8 cellular contexts compared by ENCODE assay signal in the genomic region with DNA sequence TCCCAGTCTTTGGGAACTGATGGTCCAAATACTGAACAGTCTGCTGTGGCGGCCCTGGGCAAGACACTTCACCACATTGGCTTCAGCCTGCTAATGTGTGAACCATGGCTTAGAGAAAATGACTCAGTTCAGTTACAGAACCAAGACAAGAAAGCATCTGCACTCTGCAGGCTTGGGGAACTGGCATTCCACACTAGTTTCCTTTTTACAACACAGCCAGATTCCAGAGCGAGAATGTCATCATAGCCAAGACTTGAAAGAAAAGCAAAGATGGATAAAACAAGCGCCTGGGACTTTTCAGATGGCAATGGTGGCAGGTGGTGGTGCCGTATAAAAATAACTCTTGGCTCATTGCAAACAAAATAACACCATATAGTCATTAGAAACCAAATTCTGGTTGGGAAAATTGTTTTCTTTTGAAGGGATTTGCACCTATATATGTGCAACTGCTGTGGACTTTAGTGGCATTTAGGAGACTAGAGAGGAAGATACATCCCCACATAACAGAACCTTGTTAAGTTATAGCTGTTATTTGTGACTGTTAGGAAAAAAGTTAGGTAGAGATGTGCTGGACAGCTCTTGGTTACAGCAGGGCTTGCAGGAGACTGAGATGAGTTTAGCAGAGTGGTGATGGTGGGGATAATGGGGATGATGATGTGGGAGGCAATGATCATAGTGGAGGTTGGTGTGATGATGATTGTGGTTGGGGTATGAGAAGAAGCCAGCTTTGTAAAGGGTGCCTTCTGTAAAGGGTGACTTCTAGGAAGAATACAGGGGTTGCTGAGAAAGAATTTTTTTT.
DNase-seq lines count a peak whose midpoint lies in the region; ATAC-seq lines count a peak whose summit lies in the region.

No MANE protein-coding gene starts in this region.

- H3K27me3 ChIP-seq in right cardiac atrium (ENCODE audit: control insufficient read depth, insufficient read depth) (no peaks in the 10 kb centered on the region), skeletal muscle tissue (ENCODE audit: control insufficient read depth in 3 of 3, insufficient read depth in 3 of 3, low read length in 3 of 3) (no peaks in the 10 kb centered on the region)

- peak; percentile 71 for ATAC-seq in GM21717 (IDR thresholded peaks at IDR 0.05; ENCODE audit: unreplicated experiment)
- ATAC-seq in right cardiac atrium: peak; percentile 91 to 94
- no peak for ATAC-seq in GM19467 (IDR thresholded peaks at IDR 0.05; ENCODE audit: unreplicated experiment)
- ATAC-seq in HG03039 (IDR thresholded peaks at IDR 0.05; ENCODE audit: unreplicated experiment): no peak

- 35% methylated on average over 4 of the region's 4 CpGs for WGBS in right cardiac atrium

- no peaks in the 10 kb centered on the region for H3K36me3 ChIP-seq in skeletal muscle tissue (ENCODE audit: control insufficient read depth in 3 of 3, insufficient read depth in 3 of 3, low read length in 3 of 3)

- DNase-seq in amniotic epithelial cell (ENCODE audit: low read depth) (peak; percentile 92), right cardiac atrium (peak; percentile 23 to 52 (median 30)), caudate nucleus (lab: John Stamatoyannopoulos, UW) (no peak), NCI-H446 treated with DMSO at 0.1 percent for 48 hours (lab: John Stamatoyannopoulos, UW) (no peak)

- H3K4me1 ChIP-seq in right cardiac atrium (ENCODE audit: control insufficient read depth, insufficient read depth, low read length) (peaks cover 5% of the 10 kb centered on the region), skeletal muscle tissue (ENCODE audit: control insufficient read depth in 3 of 3, insufficient read depth in 3 of 3, low read length in 3 of 3) (peaks cover 12 to 14% (median 14%) of the 10 kb centered on the region in 3 donors)

- no peak overlapping the region for H3K9ac ChIP-seq in skeletal muscle tissue (ENCODE audit: low read depth in 1 of 3, low read length in 3 of 3)

- H3K9me3 ChIP-seq in right cardiac atrium (ENCODE audit: control insufficient read depth, low read length) (no peaks in the 10 kb centered on the region), skeletal muscle tissue (ENCODE audit: control insufficient read depth in 3 of 3, low read length in 3 of 3) (no peaks in the 10 kb centered on the region)

- H3K27ac ChIP-seq in right cardiac atrium (ENCODE audit: low read length): no peak overlapping the region
- H3K27ac ChIP-seq in skeletal muscle tissue (ENCODE audit: low read depth, low read length): peak overlapping the region; percentile 50
- H3K27ac ChIP-seq in caudate nucleus (ENCODE audit: low read depth, low read length): no peak overlapping the region

- H3K4me3 ChIP-seq in right cardiac atrium (ENCODE audit: low read length) (no peak overlapping the region), skeletal muscle tissue (ENCODE audit: low read length in 3 of 3) (no peak overlapping the region)

- intact Hi-C loops in right cardiac atrium (cut with DNase I): no loop called here

Comparison
In these comparisons a context has a peak if more than half of its experiments do, and no peak if none do; other contexts are left out.
1. ATAC-seq: peak in GM21717 (single experiment) and right cardiac atrium (2 of 2); none in GM19467 (single experiment) and HG03039 (single experiment).
2. DNase-seq: peak in amniotic epithelial cell (single experiment) and right cardiac atrium (3 of 3); none in caudate nucleus (0 of 61) and NCI-H446 treated with DMSO at 0.1 percent for 48 hours (single experiment).